In the genomic region with DNA sequence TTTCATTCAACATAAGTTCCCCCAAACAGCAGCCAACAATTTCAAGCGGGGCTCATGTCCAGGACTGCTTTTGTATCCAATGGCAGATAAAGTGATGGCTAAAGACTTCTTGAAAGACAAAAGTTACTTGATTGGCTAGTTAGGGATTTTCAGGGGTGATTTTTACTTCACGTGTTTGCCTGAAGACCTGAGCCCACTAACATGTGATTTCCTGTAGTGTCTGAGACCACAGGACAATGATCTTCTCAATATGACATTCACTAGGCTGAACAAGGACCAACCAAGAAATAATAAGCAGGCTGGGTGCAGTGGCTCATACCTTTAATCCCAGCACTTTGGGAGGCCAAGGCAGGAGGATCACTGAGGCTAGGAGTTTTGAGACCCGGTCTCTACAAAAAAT, we compare ENCODE assay signal across 1 cellular context.
TF ChIP-seq lines count a peak whose summit lies in the region.

No MANE protein-coding gene starts in this region.

TF ChIP-seq in HepG2, 621 proteins besides CTCF, POLR2A, EP300 and RAD21:
- TF ChIP-seq, protein P1, sequence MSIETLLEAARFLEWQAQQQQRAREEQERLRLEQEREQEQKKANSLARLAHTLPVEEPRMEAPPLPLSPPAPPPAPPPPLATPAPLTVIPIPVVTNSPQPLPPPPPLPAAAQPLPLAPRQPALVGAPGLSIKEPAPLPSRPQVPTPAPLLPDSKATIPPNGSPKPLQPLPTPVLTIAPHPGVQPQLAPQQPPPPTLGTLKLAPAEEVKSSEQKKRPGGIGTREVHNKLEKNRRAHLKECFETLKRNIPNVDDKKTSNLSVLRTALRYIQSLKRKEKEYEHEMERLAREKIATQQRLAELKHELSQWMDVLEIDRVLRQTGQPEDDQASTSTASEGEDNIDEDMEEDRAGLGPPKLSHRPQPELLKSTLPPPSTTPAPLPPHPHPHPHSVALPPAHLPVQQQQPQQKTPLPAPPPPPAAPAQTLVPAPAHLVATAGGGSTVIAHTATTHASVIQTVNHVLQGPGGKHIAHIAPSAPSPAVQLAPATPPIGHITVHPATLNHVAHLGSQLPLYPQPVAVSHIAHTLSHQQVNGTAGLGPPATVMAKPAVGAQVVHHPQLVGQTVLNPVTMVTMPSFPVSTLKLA (IDR thresholded peaks at IDR 0.05): peak; percentile 74
- TF ChIP-seq REPIN1 (CRISPR knock-in tag; IDR thresholded peaks at IDR 0.05; ENCODE audit: borderline replicate concordance, low read depth): no peak
